16 cellular contexts compared by ENCODE assay signal in genomic region chr20:23645575-23645974, GRCh38. TPM values are rescaled to one million over a fixed set of nuclear protein-coding genes. Genes with fewer than 3 reads are reported as not detected.
"Had no signal": no experiment of that assay in that cellular context is flagged by ENCODE, and none has a peak within 500 bp of the region (broad histone marks: within the 10 kb centered on the region; RNA-seq: fewer than 3 reads in every experiment).

No MANE protein-coding gene starts in this region.

- H3K9me3 ChIP-seq: heart left ventricle, sigmoid colon, upper lobe of left lung had no signal

- H3K9me3 Mint-ChIP-seq: activated naive CD4-positive, alpha-beta T cell treated with anti-CD3 and anti-CD28 coated beads for 36 hours; nephron progenitor cell had no signal

- H3K4me3 Mint-ChIP-seq: activated CD8-positive, alpha-beta T cell treated with anti-CD3 and anti-CD28 coated beads, Interleukin-2, amount 10 ng/mL, durations not matched to agents 7 days and 5 days; activated naive CD4-positive, alpha-beta T cell treated with anti-CD3 and anti-CD28 coated beads for 36 hours; nephron progenitor cell had no signal

- H3K36me3 ChIP-seq: heart left ventricle, sigmoid colon, upper lobe of left lung had no signal

- H3K27me3 ChIP-seq: heart left ventricle, sigmoid colon, upper lobe of left lung had no signal

- H3K27ac Mint-ChIP-seq: activated CD8-positive, alpha-beta T cell treated with anti-CD3 and anti-CD28 coated beads, Interleukin-2, amount 10 ng/mL, durations not matched to agents 7 days and 5 days; activated naive CD4-positive, alpha-beta T cell treated with anti-CD3 and anti-CD28 coated beads for 36 hours; nephron progenitor cell had no signal

- ATAC-seq: activated CD8-positive, alpha-beta T cell treated with anti-CD3 and anti-CD28 coated beads, Interleukin-2, amount 10 ng/mL, durations not matched to agents 7 days and 5 days; heart left ventricle; left lobe of liver; stimulated activated naive CD8-positive, alpha-beta T cell treated with anti-CD3 and anti-CD28 coated beads, Interleukin-15, Interleukin-2, amounts not matched to agents 100 U/mL and 50 U/mL, for 24 hours had no signal

- DNase-seq: activated CD4-positive, alpha-beta T cell treated with anti-CD3 and anti-CD28 coated beads for 1 hour; activated CD8-positive, alpha-beta T cell treated with anti-CD3 and anti-CD28 coated beads, Interleukin-2, amount 10 ng/mL, durations not matched to agents 7 days and 5 days; activated naive CD4-positive, alpha-beta T cell treated with anti-CD3 and anti-CD28 coated beads for 36 hours; foreskin melanocyte; heart left ventricle; islet precursor cell; nephron progenitor cell; sigmoid colon; stimulated activated CD4-positive, alpha-beta T cell treated with anti-CD3 and anti-CD28 coated beads, Interleukin-2, amount 100 ng/mL, for 24 hours; stimulated activated naive CD8-positive, alpha-beta T cell treated with anti-CD3 and anti-CD28 coated beads, Interleukin-15, Interleukin-2, amounts not matched to agents 100 U/mL and 50 U/mL, for 24 hours; T1000; upper lobe of left lung had no signal

- H3K27ac ChIP-seq: heart left ventricle, sigmoid colon, upper lobe of left lung had no signal

- H3K4me3 ChIP-seq: heart left ventricle, sigmoid colon, upper lobe of left lung had no signal

RNA-seq across cellular contexts. Expression of gene CST9, which starts 39.9 kb away (rescaled TPM):
- total RNA-seq: activated CD8-positive, alpha-beta T cell treated with anti-CD3 and anti-CD28 coated beads, Interleukin-2, amount 10 ng/mL, durations not matched to agents 7 days and 5 days; activated naive CD4-positive, alpha-beta T cell treated with anti-CD3 and anti-CD28 coated beads for 36 hours; astrocyte; heart left ventricle; left lobe of liver; osteoblast; sigmoid colon; temporal lobe; upper lobe of left lung had no signal
- polyA plus RNA-seq: heart left ventricle, sigmoid colon had no signal

RNA-seq across cellular contexts. Expression of gene CST4, which starts 43.3 kb away (rescaled TPM):
- total RNA-seq: activated CD8-positive, alpha-beta T cell treated with anti-CD3 and anti-CD28 coated beads, Interleukin-2, amount 10 ng/mL, durations not matched to agents 7 days and 5 days; activated naive CD4-positive, alpha-beta T cell treated with anti-CD3 and anti-CD28 coated beads for 36 hours; astrocyte; heart left ventricle; left lobe of liver; osteoblast; sigmoid colon; temporal lobe; upper lobe of left lung had no signal
- polyA plus RNA-seq: heart left ventricle, sigmoid colon had no signal
